Comparison of ENCODE assay signal across 15 cellular contexts in genomic region chr13:99197257-99197651, GRCh38. TPM values are rescaled to one million over a fixed set of nuclear protein-coding genes. Genes with fewer than 3 reads are reported as not detected.
A peak's percentile ranks its signal among the peaks of the same experiment; 100 is the strongest.
DNase-seq lines count a peak whose midpoint lies in the region; TF ChIP-seq lines count a peak whose summit lies in the region.
"Had no signal": no experiment of that assay in that cellular context is flagged by ENCODE, and none has a peak within 500 bp of the region (broad histone marks: within the 10 kb centered on the region; RNA-seq: fewer than 3 reads in every experiment).

No MANE protein-coding gene starts in this region.

- peaks cover 16% of the 10 kb centered on the region for H3K4me1 Mint-ChIP-seq in osteocyte (ENCODE audit: unreplicated experiment)

- no peaks in the 10 kb centered on the region for H3K9me3 Mint-ChIP-seq in osteocyte (ENCODE audit: unreplicated experiment)
- H3K9me3 Mint-ChIP-seq: nephron progenitor cell had no signal

- no peak overlapping the region for H3K4me3 Mint-ChIP-seq in osteocyte (ENCODE audit: unreplicated experiment)
- H3K4me3 Mint-ChIP-seq: nephron progenitor cell had no signal

- peak; percentile 67 for DNase-seq in DMS53 (lab: John Stamatoyannopoulos, UW)
- no peak for DNase-seq in DMS53 treated with DMSO at 0.1 percent for 48 hours (lab: John Stamatoyannopoulos, UW; ENCODE audit: unreplicated experiment)
- peak; percentile 68 for DNase-seq in NCI-H2107 treated with DMSO at 0.1 percent for 48 hours (lab: John Stamatoyannopoulos, UW; ENCODE audit: unreplicated experiment)
- peak; percentile 29 for DNase-seq in central memory CD4-positive, alpha-beta T cell
- peak; percentile 66 for DNase-seq in osteocyte (ENCODE audit: extremely low spot score, unreplicated experiment)
- DNase-seq in GM10266 (ENCODE audit: extremely low spot score), result no peak
- no peak for DNase-seq in retina
- no peak for DNase-seq in stimulated activated CD4-positive, alpha-beta T cell treated with anti-CD3 and anti-CD28 coated beads, Interleukin-4, amount 100 ng/mL, for 4 hours
- DNase-seq: activated CD4-positive, alpha-beta T cell treated with anti-CD3 and anti-CD28 coated beads for 4 hours; effector CD8-positive, alpha-beta T cell; left ventricle myocardium superior; NCI-H1694 treated with DMSO at 0.1 percent for 48 hours; nephron progenitor cell; SHP77; T-helper 9 cell had no signal

- TF ChIP-seq CTCF in osteocyte (IDR thresholded peaks at IDR 0.05) (no peak), GM10266 (IDR thresholded peaks at IDR 0.05; ENCODE audit: control insufficient read depth, insufficient read depth, low read depth, missing control alignments) (no peak)

- no peak overlapping the region for H3K27ac Mint-ChIP-seq in osteocyte (ENCODE audit: unreplicated experiment)

- H3K36me3 Mint-ChIP-seq in osteocyte (ENCODE audit: unreplicated experiment), result no peaks in the 10 kb centered on the region

- H3K27me3 Mint-ChIP-seq in osteocyte (ENCODE audit: unreplicated experiment), result no peaks in the 10 kb centered on the region

RNA-seq across cellular contexts. Expression of gene UBAC2, which starts 3.4 kb away (rescaled TPM):
- 64.0 and 71.6 TPM in 2 replicates for total RNA-seq in osteocyte

Comparison
In these comparisons a context has a peak if more than half of its experiments do, and no peak if none do; other contexts are left out.
1. DNase-seq: peak in DMS53 (single experiment), NCI-H2107 treated with DMSO at 0.1 percent for 48 hours (single experiment), central memory CD4-positive, alpha-beta T cell (single experiment) and osteocyte (single experiment); none in DMS53 treated with DMSO at 0.1 percent for 48 hours (single experiment), GM10266 (single experiment), retina (single experiment) and stimulated activated CD4-positive, alpha-beta T cell treated with anti-CD3 and anti-CD28 coated beads, Interleukin-4, amount 100 ng/mL, for 4 hours (0 of 2).